ENCODE assay signal across 1 cellular context in the genomic region with DNA sequence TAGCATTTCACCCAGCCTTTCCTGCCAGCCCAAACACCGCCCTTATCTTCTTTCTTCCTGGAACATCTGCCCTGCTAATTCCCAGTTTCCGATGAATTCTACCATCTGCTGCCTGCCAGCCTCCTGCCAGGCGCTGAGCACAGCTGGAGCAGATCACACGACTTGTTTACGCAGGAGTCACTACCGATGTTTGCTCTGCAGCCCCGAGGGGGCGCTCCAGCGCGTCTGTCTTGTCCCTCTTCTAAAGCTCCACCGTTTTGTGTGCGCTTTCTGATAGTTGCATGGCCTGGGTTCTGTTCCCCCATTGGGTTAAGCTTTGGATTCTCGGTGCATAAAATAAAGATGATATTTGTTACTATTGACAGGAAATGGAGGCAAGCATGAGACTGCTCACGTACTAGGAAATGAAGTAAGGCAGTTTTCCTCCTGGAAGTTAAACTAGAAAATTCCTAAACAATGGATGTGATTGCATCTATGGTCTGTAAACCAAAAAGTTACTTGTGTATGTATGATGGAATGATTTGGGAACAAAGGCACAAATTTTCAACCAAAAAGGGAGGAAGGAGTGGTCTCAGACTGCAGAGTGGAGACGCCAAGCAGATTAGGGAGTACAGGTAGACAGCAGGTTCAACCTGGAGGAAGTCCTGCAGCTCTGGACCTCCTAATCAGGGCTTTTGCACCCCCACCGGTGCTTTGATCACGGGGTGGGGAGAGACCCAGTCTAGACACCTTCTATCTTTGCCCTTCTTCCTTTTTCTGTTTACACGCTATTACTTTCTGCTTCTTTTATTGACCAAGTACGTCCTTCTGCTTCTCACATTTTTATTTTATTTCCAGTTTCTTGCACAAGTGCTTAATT.
TF ChIP-seq lines count a peak whose summit lies in the region.

No MANE protein-coding gene starts in this region.

TF ChIP-seq in IMR-90, 13 proteins besides CTCF, POLR2A, EP300 and RAD21:
- TF ChIP-seq CHD1 (IDR thresholded peaks at IDR 0.05; ENCODE audit: low read depth, low read length), result no peak
- peak; percentile 72; the same call in 1 of the 2 replicates for TF ChIP-seq BHLHE40 (IDR thresholded peaks at IDR 0.05; ENCODE audit: low read depth, low read length)
- TF ChIP-seq CEBPB (IDR thresholded peaks at IDR 0.05; ENCODE audit: low read depth, low read length), result no peak
- TF ChIP-seq MAZ (IDR thresholded peaks at IDR 0.05; ENCODE audit: borderline replicate concordance, low read depth, low read length), result peak; percentile 36; the same call in 1 of the 2 replicates
- peak; percentile 50; the same call in 1 of the 2 replicates for TF ChIP-seq SMC3 (IDR thresholded peaks at IDR 0.05; ENCODE audit: low read depth, low read length)
- 0 out of 2 replicates have a peak, but pooled peaks have one; percentile 2 for TF ChIP-seq MAFK (IDR thresholded peaks at IDR 0.05; ENCODE audit: low read depth, low read length)
- TF ChIP-seq RFX5 (IDR thresholded peaks at IDR 0.05; ENCODE audit: low read depth, low read length), result no peak
- TF ChIP-seq, protein P1, sequence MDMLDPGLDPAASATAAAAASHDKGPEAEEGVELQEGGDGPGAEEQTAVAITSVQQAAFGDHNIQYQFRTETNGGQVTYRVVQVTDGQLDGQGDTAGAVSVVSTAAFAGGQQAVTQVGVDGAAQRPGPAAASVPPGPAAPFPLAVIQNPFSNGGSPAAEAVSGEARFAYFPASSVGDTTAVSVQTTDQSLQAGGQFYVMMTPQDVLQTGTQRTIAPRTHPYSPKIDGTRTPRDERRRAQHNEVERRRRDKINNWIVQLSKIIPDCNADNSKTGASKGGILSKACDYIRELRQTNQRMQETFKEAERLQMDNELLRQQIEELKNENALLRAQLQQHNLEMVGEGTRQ (IDR thresholded peaks at IDR 0.05; ENCODE audit: low read depth, low read length), result no peak
- peak; percentile 66 for TF ChIP-seq RCOR1 (IDR thresholded peaks at IDR 0.05; ENCODE audit: insufficient replicate concordance, low read length)
- no peak for TF ChIP-seq NFE2L2 (IDR thresholded peaks at IDR 0.05; ENCODE audit: low read depth, low read length)
- no peak for TF ChIP-seq FOS (IDR thresholded peaks at IDR 0.05; ENCODE audit: low read depth, low read length)
- TF ChIP-seq MXI1 (IDR thresholded peaks at IDR 0.05; ENCODE audit: borderline replicate concordance, low read depth, low read length), result no peak
- TF ChIP-seq, protein P2, sequence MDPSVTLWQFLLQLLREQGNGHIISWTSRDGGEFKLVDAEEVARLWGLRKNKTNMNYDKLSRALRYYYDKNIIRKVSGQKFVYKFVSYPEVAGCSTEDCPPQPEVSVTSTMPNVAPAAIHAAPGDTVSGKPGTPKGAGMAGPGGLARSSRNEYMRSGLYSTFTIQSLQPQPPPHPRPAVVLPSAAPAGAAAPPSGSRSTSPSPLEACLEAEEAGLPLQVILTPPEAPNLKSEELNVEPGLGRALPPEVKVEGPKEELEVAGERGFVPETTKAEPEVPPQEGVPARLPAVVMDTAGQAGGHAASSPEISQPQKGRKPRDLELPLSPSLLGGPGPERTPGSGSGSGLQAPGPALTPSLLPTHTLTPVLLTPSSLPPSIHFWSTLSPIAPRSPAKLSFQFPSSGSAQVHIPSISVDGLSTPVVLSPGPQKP (IDR thresholded peaks at IDR 0.05; ENCODE audit: borderline replicate concordance, low read depth, low read length), result no peak
